ENCODE assay signal across 24 cellular contexts in genomic region chr7:86768394-86768793, GRCh38.
DNase-seq lines count a peak whose midpoint lies in the region; ATAC-seq and TF ChIP-seq lines count a peak whose summit lies in the region.
"Had no signal": no experiment of that assay in that cellular context is flagged by ENCODE, and none has a peak within 500 bp of the region (broad histone marks: within the 10 kb centered on the region; RNA-seq: fewer than 3 reads in every experiment).

No MANE protein-coding gene starts in this region.

- H3K36me3 Mint-ChIP-seq in endothelial cell (ENCODE audit: low read depth, unreplicated experiment), result no peaks in the 10 kb centered on the region
- no peaks in the 10 kb centered on the region for H3K36me3 Mint-ChIP-seq in chondrocyte (ENCODE audit: low read depth)
- H3K36me3 Mint-ChIP-seq: CD8-positive, alpha-beta memory T cell; naive thymus-derived CD4-positive, alpha-beta T cell; T-cell had no signal

- H3K9me3 Mint-ChIP-seq in endothelial cell (ENCODE audit: unreplicated experiment), result no peaks in the 10 kb centered on the region
- no peaks in the 10 kb centered on the region for H3K9me3 Mint-ChIP-seq in chondrocyte (ENCODE audit: low read depth)

- H3K4me3 Mint-ChIP-seq in endothelial cell (ENCODE audit: unreplicated experiment) (no peak overlapping the region), chondrocyte (ENCODE audit: unreplicated experiment) (no peak overlapping the region)
- H3K4me3 Mint-ChIP-seq: CD8-positive, alpha-beta memory T cell; naive thymus-derived CD4-positive, alpha-beta T cell; T-cell had no signal

- no peaks in the 10 kb centered on the region for H3K36me3 ChIP-seq in SJCRH30
- no peaks in the 10 kb centered on the region for H3K36me3 ChIP-seq in gastrocnemius medialis
- H3K36me3 ChIP-seq: adrenal gland, transverse colon had no signal

- H3K27ac ChIP-seq in SJCRH30 (no peak overlapping the region), gastrocnemius medialis (no peak overlapping the region)
- H3K27ac ChIP-seq: adrenal gland, transverse colon had no signal

- H3K4me1 ChIP-seq in SJCRH30 (no peaks in the 10 kb centered on the region), gastrocnemius medialis (no peaks in the 10 kb centered on the region)
- H3K4me1 ChIP-seq: adrenal gland, transverse colon had no signal

- H3K27me3 Mint-ChIP-seq in endothelial cell (ENCODE audit: unreplicated experiment) (peaks cover 2% of the 10 kb centered on the region), chondrocyte (ENCODE audit: low read depth) (no peaks in the 10 kb centered on the region)
- H3K27me3 Mint-ChIP-seq: CD8-positive, alpha-beta memory T cell; T-cell had no signal

- H3K27ac Mint-ChIP-seq in endothelial cell (ENCODE audit: unreplicated experiment) (peak overlapping the region; percentile 96), chondrocyte (ENCODE audit: unreplicated experiment) (no peak overlapping the region)
- H3K27ac Mint-ChIP-seq: CD8-positive, alpha-beta memory T cell; naive thymus-derived CD4-positive, alpha-beta T cell; T-cell had no signal

- ATAC-seq in GM18868 (IDR thresholded peaks at IDR 0.05; ENCODE audit: unreplicated experiment), result peak; percentile 41
- ATAC-seq in GM21723 (IDR thresholded peaks at IDR 0.05; ENCODE audit: unreplicated experiment), result peak; percentile 48
- ATAC-seq in HG03103 (IDR thresholded peaks at IDR 0.05; ENCODE audit: low read depth, unreplicated experiment), result peak; percentile 38
- no peak for ATAC-seq in gastrocnemius medialis
- ATAC-seq: HepG2; naive thymus-derived CD4-positive, alpha-beta T cell; T-cell had no signal

- peaks cover 39% of the 10 kb centered on the region for H3K4me1 Mint-ChIP-seq in endothelial cell (ENCODE audit: unreplicated experiment)
- H3K4me1 Mint-ChIP-seq in chondrocyte (ENCODE audit: low read depth), result no peaks in the 10 kb centered on the region
- H3K4me1 Mint-ChIP-seq: CD8-positive, alpha-beta memory T cell; naive thymus-derived CD4-positive, alpha-beta T cell; T-cell had no signal

- in situ Hi-C loops in gastrocnemius medialis (cut with MboI; ENCODE audit: low sequenced_read_pairs in 4 of 4), result no loop called here

- DNase-seq in endothelial cell (ENCODE audit: low spot score), result no peak
- no peak for DNase-seq in SJCRH30
- no peak for DNase-seq in chondrocyte (ENCODE audit: low spot score)
- no peak for DNase-seq in NAMALWA (ENCODE audit: low spot score)
- DNase-seq in gastrocnemius medialis, result no peak
- DNase-seq: activated CD4-positive, alpha-beta T cell treated with anti-CD3 and anti-CD28 coated beads for 48 hours; adrenal gland; caudate nucleus; CD8-positive, alpha-beta memory T cell; DMS79 treated with DMSO at 0.1 percent for 48 hours; erythroblast; foreskin melanocyte; mesenchymal stem cell; naive thymus-derived CD4-positive, alpha-beta T cell; NCI-H1436 treated with DMSO at 0.1 percent for 48 hours; posterior cingulate gyrus; SHP77; stimulated activated naive CD4-positive, alpha-beta T cell; T-cell; transverse colon had no signal

- H3K9me3 ChIP-seq in SJCRH30 (replicated peaks) (no peaks in the 10 kb centered on the region), gastrocnemius medialis (no peaks in the 10 kb centered on the region)
- H3K9me3 ChIP-seq: adrenal gland, transverse colon had no signal

- H3K27me3 ChIP-seq in SJCRH30 (no peaks in the 10 kb centered on the region), gastrocnemius medialis (no peaks in the 10 kb centered on the region)
- H3K27me3 ChIP-seq: adrenal gland, transverse colon had no signal

- TF ChIP-seq POLR2A in gastrocnemius medialis (IDR thresholded peaks at IDR 0.05), result no peak

- TF ChIP-seq CTCF in endothelial cell (IDR thresholded peaks at IDR 0.05; ENCODE audit: unreplicated experiment), result no peak
- no peak for TF ChIP-seq CTCF in chondrocyte (IDR thresholded peaks at IDR 0.05)
- TF ChIP-seq CTCF in gastrocnemius medialis (IDR thresholded peaks at IDR 0.05 in 4 of 5, conservative IDR thresholded peaks at IDR 0.05 in 1 of 5), result no peak

- intact Hi-C loops in gastrocnemius medialis (cut with DNase I; ENCODE audit: low total_unique reads), result no loop called here

- H3K4me3 ChIP-seq in SJCRH30 (no peak overlapping the region), gastrocnemius medialis (no peak overlapping the region)
- H3K4me3 ChIP-seq: adrenal gland, transverse colon had no signal

Comparison
In these comparisons a context has a peak if more than half of its experiments do, and no peak if none do; other contexts are left out.
1. ATAC-seq: peak in GM18868 (single experiment), GM21723 (single experiment) and HG03103 (single experiment); none in gastrocnemius medialis (0 of 2).